9 cellular contexts compared by ENCODE assay signal in the genomic region with DNA sequence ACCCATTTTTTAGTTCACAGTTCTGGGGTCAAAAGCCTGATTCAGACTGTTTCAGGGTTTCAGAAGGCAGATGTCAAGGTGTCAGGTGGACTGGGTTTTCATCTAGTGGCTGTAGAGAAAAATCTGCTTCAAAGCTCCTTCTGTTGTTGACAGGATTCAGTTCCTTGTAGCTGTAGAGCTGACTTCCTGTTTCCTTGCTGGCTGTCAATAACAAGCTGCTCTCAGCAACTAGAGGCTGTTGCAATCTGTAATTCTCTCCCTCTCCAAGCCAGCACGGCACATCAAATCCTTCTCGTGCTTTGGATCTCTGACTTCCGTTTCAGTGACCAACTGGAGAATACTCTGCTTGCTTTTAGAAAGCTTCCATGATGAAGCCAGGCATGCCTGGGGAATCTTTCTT.
A peak's percentile ranks its signal among the peaks of the same experiment; 100 is the strongest.
DNase-seq lines count a peak whose midpoint lies in the region; ATAC-seq, FAIRE-seq and TF ChIP-seq lines count a peak whose summit lies in the region.
"Had no signal": no experiment of that assay in that cellular context is flagged by ENCODE, and none has a peak within 500 bp of the region (broad histone marks: within the 10 kb centered on the region; RNA-seq: fewer than 3 reads in every experiment).

No MANE protein-coding gene starts in this region.

- TF ChIP-seq CTCF in foreskin keratinocyte (conservative IDR thresholded peaks at IDR 0.05) (no peak), kidney (IDR thresholded peaks at IDR 0.05; ENCODE audit: borderline replicate concordance, extremely low read depth, insufficient read depth) (no peak)

- no peak for FAIRE-seq in kidney (lab: Jason Lieb, UNC)

- no peaks in the 10 kb centered on the region for H3K4me1 ChIP-seq in foreskin keratinocyte
- no peaks in the 10 kb centered on the region for H3K4me1 ChIP-seq in kidney (ENCODE audit: control insufficient read depth in 1 of 2, insufficient read depth in 1 of 2, low read depth in 1 of 2, low read length in 2 of 2)

- no peaks in the 10 kb centered on the region for H3K9me3 ChIP-seq in kidney (ENCODE audit: control insufficient read depth in 1 of 2, low read length in 2 of 2)

- peak overlapping the region; percentile 21 to 61 for H3K4me3 Mint-ChIP-seq in effector memory CD8-positive, alpha-beta T cell
- H3K4me3 Mint-ChIP-seq in stimulated activated effector memory CD8-positive, alpha-beta T cell treated with anti-CD3 and anti-CD28 coated beads, Interleukin-12 subunit alpha, Interleukin-12 subunit beta, amount 100 ng/mL, for 72 hours: no peak overlapping the region

- H3K27me3 ChIP-seq in foreskin keratinocyte (no peaks in the 10 kb centered on the region), H7 (ENCODE audit: control insufficient read depth, insufficient read depth, low read length) (no peaks in the 10 kb centered on the region)
- H3K27me3 ChIP-seq: cardiac muscle cell had no signal

- intact Hi-C loops in kidney (cut with DNase I): no loop called here

- peak; percentile 33 for DNase-seq in GM03348 (ENCODE audit: low spot score)
- DNase-seq in effector memory CD8-positive, alpha-beta T cell: no peak
- no peak for DNase-seq in foreskin keratinocyte
- no peak for DNase-seq in stimulated activated effector memory CD8-positive, alpha-beta T cell treated with anti-CD3 and anti-CD28 coated beads, Interleukin-12 subunit alpha, Interleukin-12 subunit beta, amount 100 ng/mL, for 72 hours (ENCODE audit: low spot score in 2 of 2)
- DNase-seq in kidney: no peak
- DNase-seq in H7: no peak

- H3K27ac Mint-ChIP-seq in effector memory CD8-positive, alpha-beta T cell: peak overlapping the region; percentile 12 to 80
- no peak overlapping the region for H3K27ac Mint-ChIP-seq in stimulated activated effector memory CD8-positive, alpha-beta T cell treated with anti-CD3 and anti-CD28 coated beads, Interleukin-12 subunit alpha, Interleukin-12 subunit beta, amount 100 ng/mL, for 72 hours

- no peak overlapping the region for H3K9ac ChIP-seq in kidney (ENCODE audit: low read length in 2 of 2)

- ATAC-seq in GM19467 (IDR thresholded peaks at IDR 0.05; ENCODE audit: unreplicated experiment): peak; percentile 82
- ATAC-seq in HG03575 (IDR thresholded peaks at IDR 0.05; ENCODE audit: extremely low read depth, insufficient number of reproducible peaks, low FRiP score, unreplicated experiment): peak; percentile 90
- peak; percentile 42 for ATAC-seq in effector memory CD8-positive, alpha-beta T cell (replicated peaks)
- ATAC-seq in foreskin keratinocyte: no peak
- ATAC-seq in stimulated activated effector memory CD8-positive, alpha-beta T cell treated with anti-CD3 and anti-CD28 coated beads, Interleukin-12 subunit alpha, Interleukin-12 subunit beta, amount 100 ng/mL, for 72 hours: no peak

- H3K4me1 Mint-ChIP-seq in effector memory CD8-positive, alpha-beta T cell (ENCODE audit: low read depth in 2 of 2): peaks cover 2 to 7% of the 10 kb centered on the region in 2 donors
- H3K4me1 Mint-ChIP-seq in stimulated activated effector memory CD8-positive, alpha-beta T cell treated with anti-CD3 and anti-CD28 coated beads, Interleukin-12 subunit alpha, Interleukin-12 subunit beta, amount 100 ng/mL, for 72 hours: peaks cover 8% of the 10 kb centered on the region

- H3K36me3 Mint-ChIP-seq in effector memory CD8-positive, alpha-beta T cell (ENCODE audit: insufficient read depth): no peaks in the 10 kb centered on the region
- H3K36me3 Mint-ChIP-seq in stimulated activated effector memory CD8-positive, alpha-beta T cell treated with anti-CD3 and anti-CD28 coated beads, Interleukin-12 subunit alpha, Interleukin-12 subunit beta, amount 100 ng/mL, for 72 hours: no peaks in the 10 kb centered on the region

- no peaks in the 10 kb centered on the region for H3K27me3 Mint-ChIP-seq in effector memory CD8-positive, alpha-beta T cell

- H3K9me3 Mint-ChIP-seq in effector memory CD8-positive, alpha-beta T cell: no peaks in the 10 kb centered on the region
- H3K9me3 Mint-ChIP-seq in stimulated activated effector memory CD8-positive, alpha-beta T cell treated with anti-CD3 and anti-CD28 coated beads, Interleukin-12 subunit alpha, Interleukin-12 subunit beta, amount 100 ng/mL, for 72 hours: no peaks in the 10 kb centered on the region

- H3K36me3 ChIP-seq in kidney (ENCODE audit: control insufficient read depth in 1 of 2, insufficient read depth in 2 of 2, low read length in 2 of 2) (no peaks in the 10 kb centered on the region), H7 (replicated peaks; ENCODE audit: control insufficient read depth, insufficient read depth, low read length) (no peaks in the 10 kb centered on the region)
- H3K36me3 ChIP-seq: cardiac muscle cell had no signal

- H3K4me3 ChIP-seq in kidney (ENCODE audit: low read length in 2 of 2) (no peak overlapping the region), H7 (ENCODE audit: insufficient read depth, low read depth, low read length) (no peak overlapping the region)
- H3K4me3 ChIP-seq: cardiac muscle cell had no signal

- H3K27ac ChIP-seq in foreskin keratinocyte (no peak overlapping the region), kidney (ENCODE audit: low read depth in 2 of 2, low read length in 2 of 2) (no peak overlapping the region)
- H3K27ac ChIP-seq: cardiac muscle cell had no signal

Comparison
In these comparisons a context has a peak if more than half of its experiments do, and no peak if none do; other contexts are left out.
1. ATAC-seq: peak in GM19467 (single experiment), HG03575 (single experiment) and effector memory CD8-positive, alpha-beta T cell (single experiment); none in foreskin keratinocyte (single experiment) and stimulated activated effector memory CD8-positive, alpha-beta T cell treated with anti-CD3 and anti-CD28 coated beads, Interleukin-12 subunit alpha, Interleukin-12 subunit beta, amount 100 ng/mL, for 72 hours (single experiment).